8 cellular contexts compared by ENCODE assay signal in genomic region chr5:126780165-126780827, GRCh38. TPM values are rescaled to one million over a fixed set of nuclear protein-coding genes. Genes with fewer than 3 reads are reported as not detected.
DNase-seq lines count a peak whose midpoint lies in the region; ATAC-seq, FAIRE-seq and TF ChIP-seq lines count a peak whose summit lies in the region.

No MANE protein-coding gene starts in this region.

- no TSS peak for BruUV-seq in GM12878 (replicated peaks; lab: Mats Ljungman, UMichigan)

- H3K27me3 ChIP-seq in Karpas-422 (ENCODE audit: low read length): no peaks in the 10 kb centered on the region
- no peaks in the 10 kb centered on the region for H3K27me3 ChIP-seq in SK-N-SH (ENCODE audit: insufficient read depth)
- no peaks in the 10 kb centered on the region for H3K27me3 ChIP-seq in GM12878 (replicated peaks in 1 of 2; ENCODE audit: control insufficient read depth in 2 of 2, insufficient read depth in 2 of 2, low read length in 1 of 2)

- H3F3A ChIP-seq in SK-N-SH (replicated peaks; ENCODE audit: insufficient read depth): peaks cover 19% of the 10 kb centered on the region

- peak; percentile 82 for TF ChIP-seq RAD21 in SK-N-SH (IDR thresholded peaks at IDR 0.05; ENCODE audit: low read length)
- peak; percentile 89 for TF ChIP-seq RAD21 in GM12878 (IDR thresholded peaks at IDR 0.05; ENCODE audit: insufficient read depth, low read depth, low read length)

- H3K79me2 ChIP-seq in Karpas-422 (ENCODE audit: low read length) (peaks cover 78% of the 10 kb centered on the region), SK-N-SH (ENCODE audit: insufficient read depth) (peaks cover 83% of the 10 kb centered on the region), GM12878 (ENCODE audit: control insufficient read depth, insufficient read depth, low read length) (peaks cover 77% of the 10 kb centered on the region)

- H3K9ac ChIP-seq in Karpas-422 (ENCODE audit: low read length) (peak overlapping the region; percentile 98), SK-N-SH (peak overlapping the region; percentile 95; the same call in 1 of the 2 replicates), GM12878 (ENCODE audit: control insufficient read depth, insufficient read depth, low read length) (peak overlapping the region; percentile 98)

- H4K20me1 ChIP-seq in Karpas-422 (ENCODE audit: insufficient read depth, low read depth, low read length): peaks cover 30% of the 10 kb centered on the region
- peaks cover 41% of the 10 kb centered on the region; the same call in 1 of the 2 replicates for H4K20me1 ChIP-seq in SK-N-SH (ENCODE audit: insufficient read depth)
- peaks cover 4% of the 10 kb centered on the region; the same call in 1 of the 2 replicates for H4K20me1 ChIP-seq in GM12878 (ENCODE audit: control insufficient read depth, insufficient read depth)

- H3K36me3 ChIP-seq in Karpas-422 (ENCODE audit: insufficient read depth, low read length) (peaks cover 14% of the 10 kb centered on the region; the same call in 1 of the 2 replicates), SK-N-SH (replicated peaks in 1 of 2; ENCODE audit: control insufficient read depth in 1 of 2, insufficient read depth in 2 of 2, low read length in 1 of 2) (no peaks in the 10 kb centered on the region), GM12878 (ENCODE audit: control insufficient read depth in 2 of 2, insufficient read depth in 2 of 2, low read length in 1 of 2) (peaks cover 0 to 3% of the 10 kb centered on the region in 2 experiments; a peak in 1 of 4 replicates)

- DNase-seq in NCI-H1105 (lab: John Stamatoyannopoulos, UW) (peak; percentile 8), NCI-H1105 treated with DMSO at 0.1 percent for 48 hours (lab: John Stamatoyannopoulos, UW) (no peak), Karpas-422 (peak; percentile 77), SK-N-SH (peak; percentile 59), GM12878 (ENCODE audit: low read depth, low spot score) (no peak), islet precursor cell (peak; percentile 56)
- peak in 2 of 3 donors; percentile 17 to 39 for DNase-seq in stimulated activated CD4-positive, alpha-beta T cell treated with anti-CD3 and anti-CD28 coated beads, TNF-alpha, amount 100 ng/mL, for 48 hours (ENCODE audit: low read depth in 3 of 3)

- no peak for TF ChIP-seq POLR2A in GM12878 (IDR thresholded peaks at IDR 0.05; ENCODE audit: low read depth, low read length)

- TF ChIP-seq CTCF in SK-N-SH (IDR thresholded peaks at IDR 0.05) (peak; percentile 82), GM12878 (IDR thresholded peaks at IDR 0.05 in 2 of 3, conservative IDR thresholded peaks at IDR 0.05 in 1 of 3; ENCODE audit: control insufficient read depth in 2 of 3, extremely low read depth in 1 of 3, insufficient read depth in 1 of 3, low read depth in 3 of 3, low read length in 3 of 3) (peak; percentile 54 to 79 (median 60); a peak in 5 of 6 replicates)

- POLR2A ChIA-PET in SK-N-SH (lab: Yijun Ruan, JAX) (interaction anchor here (0.7 kb wide), 1 partner anchor 60 kb away, joined by 3 read pairs; no protein-coding TSS in a partner anchor), GM12878 (lab: Charles Lee) (interaction anchor here (0.6 to 9.6 kb wide), 12 partner anchors 9 to 251 kb away, joined by 3 to 140 read pairs (median 4); partner anchors contain the start of gene MARCHF3)

- intact Hi-C loops in GM12878 (cut with micrococcal nuclease; ENCODE audit: unreplicated experiment): loop anchor here (1.0 kb wide), 2 partner anchors 22 to 104 kb away; no protein-coding TSS in a partner anchor

- peaks cover 45% of the 10 kb centered on the region for H3K4me1 ChIP-seq in Karpas-422 (ENCODE audit: low read length)
- peaks cover 4% of the 10 kb centered on the region in 2 experiments; a peak in 3 of 4 replicates for H3K4me1 ChIP-seq in SK-N-SH (ENCODE audit: control insufficient read depth in 1 of 2, insufficient read depth in 2 of 2, low read depth in 1 of 2, low read length in 1 of 2)
- H3K4me1 ChIP-seq in GM12878 (ENCODE audit: control insufficient read depth, insufficient read depth, low read length): no peaks in the 10 kb centered on the region

- FAIRE-seq in GM12878 (lab: Jason Lieb, UNC): no peak

- no peaks in the 10 kb centered on the region for H3K9me3 ChIP-seq in Karpas-422 (ENCODE audit: low read length)
- H3K9me3 ChIP-seq in SK-N-SH: no peaks in the 10 kb centered on the region
- H3K9me3 ChIP-seq in GM12878 (replicated peaks; ENCODE audit: control insufficient read depth, insufficient read depth, low read length): no peaks in the 10 kb centered on the region

- WGBS in SK-N-SH (ENCODE audit: low lambda C conversion rate): 22% methylated on average over 7 of the region's 7 CpGs
- under 1% methylated on average over 7 of the region's 7 CpGs for WGBS in GM12878 (ENCODE audit: insufficient coverage, insufficient replicate concordance, low lambda C conversion rate, missing lambda C conversion rate)

- H3K27ac ChIP-seq in Karpas-422 (ENCODE audit: low read length): peak overlapping the region; percentile 95; the same call in 1 of the 2 replicates
- H3K27ac ChIP-seq in SK-N-SH (ENCODE audit: low read depth in 2 of 2, low read length in 1 of 2): peak overlapping the region in 1 of 2 experiments; percentile 90; a peak in 2 of 4 replicates
- peak overlapping the region; percentile 96 for H3K27ac ChIP-seq in GM12878 (ENCODE audit: control insufficient read depth, insufficient read depth)

- in situ Hi-C loops in GM12878 (cut with MboI): no loop called here

- SMC1A ChIA-PET in GM12878 (lab: Charles Lee; ENCODE audit: uncharacterized antibody, unreplicated experiment): interaction anchor here (0.6 to 10.7 kb wide), 26 partner anchors 9 to 712 kb away, joined by 3 to 441 read pairs (median 4); no protein-coding TSS in a partner anchor

- ATAC-seq in GM12878: no peak
- no peak for ATAC-seq in HG03095 (IDR thresholded peaks at IDR 0.05; ENCODE audit: unreplicated experiment)

- TF ChIP-seq EP300 in SK-N-SH (IDR thresholded peaks at IDR 0.05; ENCODE audit: borderline replicate concordance in 1 of 2, low read depth in 1 of 2, low read length in 1 of 2) (no peak), GM12878 (IDR thresholded peaks at IDR 0.05; ENCODE audit: borderline replicate concordance in 1 of 2, control insufficient read depth in 1 of 2, low read depth in 2 of 2, low read length in 2 of 2) (no peak)

- H3K4me3 ChIP-seq in Karpas-422 (ENCODE audit: low read length): peak overlapping the region; percentile 90; the same call in 1 of the 2 replicates
- H3K4me3 ChIP-seq in SK-N-SH (ENCODE audit: low read depth in 2 of 2, low read length in 1 of 2): peak overlapping the region in 1 of 2 experiments; percentile 80; a peak in 2 of 4 replicates
- peak overlapping the region; percentile 96 for H3K4me3 ChIP-seq in GM12878

- H3K4me2 ChIP-seq in Karpas-422 (ENCODE audit: low read depth, low read length, poor library complexity, severe bottlenecking) (peak overlapping the region; percentile 73), SK-N-SH (peak overlapping the region; percentile 83), GM12878 (ENCODE audit: control insufficient read depth, insufficient read depth) (peak overlapping the region; percentile 56; the same call in 1 of the 2 replicates)

- H2AFZ ChIP-seq in Karpas-422 (ENCODE audit: low read length) (no peak overlapping the region), SK-N-SH (ENCODE audit: low read depth) (peak overlapping the region; percentile 64), GM12878 (ENCODE audit: control insufficient read depth, low read depth, low read length) (no peak overlapping the region)

- H3K9me2 ChIP-seq in Karpas-422 (replicated peaks; ENCODE audit: insufficient read depth, low read length) (no peaks in the 10 kb centered on the region), SK-N-SH (no peaks in the 10 kb centered on the region)

- RAD21 ChIA-PET in GM12878 (lab: Charles Lee; ENCODE audit: unreplicated experiment): interaction anchor here (0.7 to 9.6 kb wide), 17 partner anchors 9 to 711 kb away, joined by 3 to 306 read pairs (median 4); no protein-coding TSS in a partner anchor

- CTCF ChIA-PET in SK-N-SH (lab: Yijun Ruan, JAX): interaction anchor here (0.6 to 8.8 kb wide), 26 partner anchors 9 to 285 kb away, joined by 3 to 172 read pairs (median 4); partner anchors contain the start of gene PHAX
- CTCF ChIA-PET in GM12878 (lab: Yijun Ruan, JAX): interaction anchor here (0.5 to 10.4 kb wide), 36 partner anchors 9 to 583 kb away, joined by 3 to 445 read pairs (median 4); partner anchors contain the start of gene PHAX

TF ChIP-seq in SK-N-SH, 30 proteins besides CTCF, POLR2A, EP300 and RAD21:
- TF ChIP-seq SMC3 (IDR thresholded peaks at IDR 0.05; ENCODE audit: low read depth, low read length) (peak; percentile 73), MXI1 (IDR thresholded peaks at IDR 0.05; ENCODE audit: low read depth, low read length) (peak; percentile 38; the same call in 1 of the 2 replicates), YY1 (IDR thresholded peaks at IDR 0.05; ENCODE audit: low read depth) (no peak)

RNA-seq across cellular contexts. Expression of gene LMNB1, which starts 3.4 kb away (rescaled TPM):
- total RNA-seq in Karpas-422 (2014; rRNA removed; shearing (Covaris generic); ENCODE audit: low replicate concordance): 49.8 and 94.5 TPM in 2 replicates
- polyA plus RNA-seq in SK-N-SH (2012; rRNA removed): 20.8 and 34.9 TPM in 2 replicates
- 41.9 and 46.1 TPM in 2 replicates for polyA plus RNA-seq in SK-N-SH (2012; cell fraction: cytosol; rRNA removed)
- polyA plus RNA-seq in SK-N-SH (2012; cell fraction: nucleus; rRNA removed): 25.2 and 28.3 TPM in 2 replicates
- 67.3 and 80.0 TPM in 2 replicates for total RNA-seq in GM12878 (2013; cell fraction: nucleolus; rRNA removed)
- total RNA-seq in GM12878 (2014; rRNA removed): 116 and 123 TPM in 2 replicates
- total RNA-seq in GM12878 (2014; rRNA removed; fragmentation: Illumina TruSeq; extraction: Trizol): 150 and 152 TPM in 2 replicates
- total RNA-seq in GM12878 (2021): 179 and 185 TPM in 2 replicates
- 48.5 TPM for polyA plus RNA-seq in GM12878 (2011; ENCODE audit: low read depth)
- polyA plus RNA-seq in GM12878 (2011; rRNA removed): 69.2 and 99.2 TPM in 2 replicates
- polyA plus RNA-seq in GM12878 (2011; cell fraction: cytosol; rRNA removed): 65.5 and 85.2 TPM in 2 replicates
- polyA plus RNA-seq in GM12878 (2011; cell fraction: nucleus; rRNA removed): 44.1 and 80.2 TPM in 2 replicates
- 57.2 and 75.7 TPM in 2 replicates for polyA plus RNA-seq in GM12878 (2012)
- 176 and 215 TPM in 2 replicates for polyA plus RNA-seq in GM12878 (2014; fragmentation: Illumina TruSeq; extraction: Trizol)
- polyA plus RNA-seq in GM12878 (2014; fragmentation: Nextera tagmentation; extraction: Ambion mirVana): 1 to 10 TPM; 7.0 to 7.1 TPM
- polyA plus RNA-seq in GM12878 (2014; rRNA removed): 104 and 110 TPM in 2 replicates
- polyA plus RNA-seq in GM12878 (2016; fragmentation: Nextera tagmentation; extraction: Ambion mirVana): 10 to 100 TPM; 29.5 to 31.3 TPM
- 34.5 and 57.8 TPM in 2 replicates for polyA minus RNA-seq in GM12878 (2011; rRNA and poly(A)+ RNA removed)
- 49.6 and 64.8 TPM in 2 replicates for polyA minus RNA-seq in GM12878 (2011; cell fraction: cytosol; rRNA and poly(A)+ RNA removed)
- polyA minus RNA-seq in GM12878 (2011; cell fraction: nucleus; rRNA and poly(A)+ RNA removed): 31.9 and 78.0 TPM in 2 replicates

Comparison
In these comparisons a context has a peak if more than half of its experiments do, and no peak if none do; other contexts are left out.
1. DNase-seq: peak in NCI-H1105 (single experiment), Karpas-422 (single experiment), SK-N-SH (single experiment), islet precursor cell (single experiment) and stimulated activated CD4-positive, alpha-beta T cell treated with anti-CD3 and anti-CD28 coated beads, TNF-alpha, amount 100 ng/mL, for 48 hours (2 of 3); none in NCI-H1105 treated with DMSO at 0.1 percent for 48 hours (single experiment) and GM12878 (single experiment).
2. Peak in every context shown above with its lines, with median percentiles within 50 percentile points of each other: H3K4me2 ChIP-seq and H3K9ac ChIP-seq.